16 cellular contexts compared by ENCODE assay signal in genomic region chr21:46173573-46173972, GRCh38. TPM values are rescaled to one million over a fixed set of nuclear protein-coding genes. Genes with fewer than 3 reads are reported as not detected.
"Had no signal": no experiment of that assay in that cellular context is flagged by ENCODE, and none has a peak within 500 bp of the region (broad histone marks: within the 10 kb centered on the region; RNA-seq: fewer than 3 reads in every experiment).

No MANE protein-coding gene starts in this region.

- H3K4me3 ChIP-seq: lung, pancreas, tibial artery, vagina had no signal

- DNase-seq: activated CD4-positive, alpha-beta T cell treated with anti-CD3 and anti-CD28 coated beads, Interleukin-2, amount 10 ng/mL, durations not matched to agents 24 days and 14 days; amniotic stem cell; effector memory CD4-positive, alpha-beta T cell; midbrain had no signal

- H3K4me3 Mint-ChIP-seq: activated CD4-positive, alpha-beta T cell treated with anti-CD3 and anti-CD28 coated beads, Interleukin-2, amount 10 ng/mL, durations not matched to agents 24 days and 14 days; activated naive CD4-positive, alpha-beta T cell treated with anti-CD3 and anti-CD28 coated beads, Interleukin-2, amount 50 U/mL, for 24 hours; brain; central memory CD8-positive, alpha-beta T cell; stimulated activated memory B cell treated with anti-CD40 and anti-IgM and Interleukin-4, amounts not matched to agents 10 μg/mL and 1 μg/mL and 100 μg/mL, for 72 hours; WTC11 had no signal

- H3K4me1 ChIP-seq: pancreas, tibial artery, vagina had no signal

- H3K27ac ChIP-seq: epithelial cell of prostate, pancreas, tibial artery, vagina had no signal

- FAIRE-seq: frontal cortex, pancreas, TTC549 had no signal

- H3K27me3 Mint-ChIP-seq: activated naive CD4-positive, alpha-beta T cell treated with anti-CD3 and anti-CD28 coated beads, Interleukin-2, amount 50 U/mL, for 24 hours; brain had no signal

- H3K36me3 ChIP-seq: pancreas, tibial artery, vagina had no signal

- ATAC-seq: pancreas; stimulated activated memory B cell treated with anti-CD40 and anti-IgM and Interleukin-4, amounts not matched to agents 10 μg/mL and 1 μg/mL and 100 μg/mL, for 72 hours; WTC11 had no signal

- H3K27ac Mint-ChIP-seq: activated CD4-positive, alpha-beta T cell treated with anti-CD3 and anti-CD28 coated beads, Interleukin-2, amount 10 ng/mL, durations not matched to agents 24 days and 14 days; activated naive CD4-positive, alpha-beta T cell treated with anti-CD3 and anti-CD28 coated beads, Interleukin-2, amount 50 U/mL, for 24 hours; brain; stimulated activated memory B cell treated with anti-CD40 and anti-IgM and Interleukin-4, amounts not matched to agents 10 μg/mL and 1 μg/mL and 100 μg/mL, for 72 hours; WTC11 had no signal

- H3K4me1 Mint-ChIP-seq: WTC11 had no signal

- H3K9me3 ChIP-seq: pancreas, vagina had no signal

RNA-seq across cellular contexts. Expression of gene FTCD, which starts 18.2 kb away (rescaled TPM):
- total RNA-seq: vagina had no signal
